9 cellular contexts compared by ENCODE assay signal in genomic region chr6:18400831-18401446, GRCh38. TPM values are rescaled to one million over a fixed set of nuclear protein-coding genes. Genes with fewer than 3 reads are reported as not detected.
DNase-seq lines count a peak whose midpoint lies in the region; ATAC-seq and TF ChIP-seq lines count a peak whose summit lies in the region.
"Had no signal": no experiment of that assay in that cellular context is flagged by ENCODE, and none has a peak within 500 bp of the region (broad histone marks: within the 10 kb centered on the region; RNA-seq: fewer than 3 reads in every experiment).

No MANE protein-coding gene starts in this region.

- in situ Hi-C loops in astrocyte of the spinal cord (cut with HindIII; ENCODE audit: low sequenced_read_pairs), result no loop called here

- DNase-seq in GDM1 (lab: John Stamatoyannopoulos, UW) (peak; percentile 9), astrocyte of the spinal cord (ENCODE audit: low read depth, low spot score) (peak; percentile 70), smooth muscle cell (lab: John Stamatoyannopoulos, UW; ENCODE audit: unreplicated experiment) (no peak), iPS-NIHi7 (ENCODE audit: extremely low spot score) (no peak), SK-N-DZ (ENCODE audit: low spot score) (no peak), mucosa of gallbladder (ENCODE audit: low spot score) (no peak)

- peaks cover 9% of the 10 kb centered on the region for H3F3A ChIP-seq in smooth muscle cell (ENCODE audit: low read depth)

- H4K20me1 ChIP-seq in smooth muscle cell (ENCODE audit: low read depth), result no peaks in the 10 kb centered on the region

- H3K79me2 ChIP-seq in smooth muscle cell (ENCODE audit: low read depth), result no peaks in the 10 kb centered on the region

- TF ChIP-seq CTCF in astrocyte of the spinal cord (IDR thresholded peaks at IDR 0.05; ENCODE audit: low read depth, low read length) (no peak), smooth muscle cell (IDR thresholded peaks at IDR 0.05; ENCODE audit: borderline replicate concordance, insufficient read depth, poor library complexity, severe bottlenecking) (no peak)

- no peaks in the 10 kb centered on the region for H3K9me3 ChIP-seq in smooth muscle cell (replicated peaks; ENCODE audit: low read depth)

- H3K9ac ChIP-seq in smooth muscle cell (ENCODE audit: low read depth), result no peak overlapping the region

- H3K36me3 ChIP-seq in smooth muscle cell (ENCODE audit: low read depth), result no peaks in the 10 kb centered on the region

- peak overlapping the region; percentile 54 for H3K27ac ChIP-seq in smooth muscle cell (ENCODE audit: low read depth)

- H3K4me3 ChIP-seq in astrocyte of the spinal cord (ENCODE audit: low read depth, low read length) (no peak overlapping the region), smooth muscle cell (no peak overlapping the region)

- H3K4me1 ChIP-seq in smooth muscle cell (ENCODE audit: low read depth), result peaks cover 8% of the 10 kb centered on the region

- H2AFZ ChIP-seq in smooth muscle cell (ENCODE audit: low read depth), result peak overlapping the region; percentile 83

- peak overlapping the region; percentile 18 for H3K4me2 ChIP-seq in smooth muscle cell

- peak; percentile 86 for ATAC-seq in GM21381 (IDR thresholded peaks at IDR 0.05; ENCODE audit: unreplicated experiment)
- ATAC-seq in HG03558 (IDR thresholded peaks at IDR 0.05; ENCODE audit: extremely low read depth, unreplicated experiment), result peak; percentile 85
- ATAC-seq: HCT116 had no signal

- 70% methylated on average over 2 of the region's 2 CpGs for WGBS in smooth muscle cell (ENCODE audit: low lambda C conversion rate)

- H3K27me3 ChIP-seq in smooth muscle cell (ENCODE audit: low read depth), result no peaks in the 10 kb centered on the region

RNA-seq across cellular contexts. Expression of gene RNF144B, which starts 13.8 kb away (rescaled TPM):
- total RNA-seq in smooth muscle cell, result 10.9 and 11.2 TPM in 2 replicates
- 3.1 and 3.4 TPM in 2 replicates for polyA plus RNA-seq in smooth muscle cell
- polyA plus RNA-seq in SK-N-DZ (2014; cell fraction: cytosol; rRNA removed), result 0.05 TPM in 1 of 2 replicates, not detected in the other
- polyA plus RNA-seq in SK-N-DZ (2014; cell fraction: nucleus; rRNA removed), result not detected in 2 replicates
- total RNA-seq in mucosa of gallbladder, result 33.9 TPM

Comparison
In these comparisons a context has a peak if more than half of its experiments do, and no peak if none do; other contexts are left out.
1. DNase-seq: peak in GDM1 (single experiment) and astrocyte of the spinal cord (single experiment); none in smooth muscle cell (single experiment), iPS-NIHi7 (single experiment), SK-N-DZ (single experiment) and mucosa of gallbladder (single experiment).